ENCODE assay signal across 34 cellular contexts in genomic region chr5:150848271-150848670, GRCh38. TPM values are rescaled to one million over a fixed set of nuclear protein-coding genes. Genes with fewer than 3 reads are reported as not detected.
"Had no signal": no experiment of that assay in that cellular context is flagged by ENCODE, and none has a peak within 500 bp of the region (broad histone marks: within the 10 kb centered on the region; RNA-seq: fewer than 3 reads in every experiment).

No MANE protein-coding gene starts in this region.

- DNase-seq: activated CD4-positive, alpha-beta T cell treated with anti-CD3 and anti-CD28 coated beads for 4 hours; activated CD4-positive, alpha-beta T cell treated with anti-CD3 and anti-CD28 coated beads, Interleukin-2, amount 50 U/mL, for 4 hours; activated CD4-positive, CD25-positive, alpha-beta regulatory T cell; activated effector memory CD4-positive, alpha-beta T cell treated with Interleukin-2 at 50 U/mL for 16 hours; activated naive CD4-positive, alpha-beta T cell treated with Interleukin-2 at 50 U/mL for 16 hours; activated naive CD8-positive, alpha-beta T cell treated with anti-CD3 and anti-CD28 coated beads for 36 hours; adrenal gland; aorta; caudate nucleus; cortex of kidney; effector memory CD8-positive, alpha-beta T cell; gastrocnemius medialis; glutamatergic neuron; islet precursor cell; left ventricle myocardium inferior; naive B cell; nephron progenitor cell; pancreas; psoas muscle; sigmoid colon; small intestine; stimulated activated CD4-positive, alpha-beta T cell treated with anti-CD3 and anti-CD28 coated beads, Interleukin-4, amount 100 ng/mL, for 24 hours; stimulated activated CD8-positive, alpha-beta memory T cell treated with anti-CD3 and anti-CD28 coated beads, Interleukin-4, amount 100 ng/mL, for 48 hours; stimulated activated naive CD8-positive, alpha-beta T cell treated with anti-CD3 and anti-CD28 coated beads, Interleukin-15, amount 100 ng/mL, for 72 hours; substantia nigra; thyroid gland; upper lobe of left lung had no signal

- H3K4me3 ChIP-seq: adrenal gland, esophagus muscularis mucosa, gastrocnemius medialis, hepatocyte, left ventricle myocardium inferior, lung, pancreas, psoas muscle, sigmoid colon, thyroid gland, upper lobe of left lung had no signal

- H3K27ac Mint-ChIP-seq: activated naive CD8-positive, alpha-beta T cell treated with anti-CD3 and anti-CD28 coated beads for 36 hours; brain; naive B cell; nephron progenitor cell; stimulated activated memory B cell treated with anti-CD40 and anti-IgM and Interleukin-4, amounts not matched to agents 10 μg/mL and 1 μg/mL and 100 μg/mL, for 72 hours had no signal

- H3K27me3 ChIP-seq: adrenal gland, esophagus muscularis mucosa, gastrocnemius medialis, hepatocyte, neutrophil, pancreas, sigmoid colon, thyroid gland, upper lobe of left lung had no signal

- H3K9me3 Mint-ChIP-seq: brain; effector memory CD8-positive, alpha-beta T cell; nephron progenitor cell; stimulated activated naive CD8-positive, alpha-beta T cell treated with anti-CD3 and anti-CD28 coated beads, Interleukin-15, amount 100 ng/mL, for 72 hours had no signal

- H3K4me1 ChIP-seq: pancreas, psoas muscle, sigmoid colon, thyroid gland had no signal

- H3K4me2 ChIP-seq: hepatocyte had no signal

- H3K4me3 Mint-ChIP-seq: activated naive CD8-positive, alpha-beta T cell treated with anti-CD3 and anti-CD28 coated beads for 36 hours; brain; effector memory CD8-positive, alpha-beta T cell; nephron progenitor cell; stimulated activated memory B cell treated with anti-CD40 and anti-IgM and Interleukin-4, amounts not matched to agents 10 μg/mL and 1 μg/mL and 100 μg/mL, for 72 hours had no signal

- H3K79me2 ChIP-seq: hepatocyte had no signal

- H3K36me3 Mint-ChIP-seq: activated naive CD8-positive, alpha-beta T cell treated with anti-CD3 and anti-CD28 coated beads for 36 hours; brain; stimulated activated memory B cell treated with anti-CD40 and anti-IgM and Interleukin-4, amounts not matched to agents 10 μg/mL and 1 μg/mL and 100 μg/mL, for 72 hours had no signal

- ATAC-seq: effector memory CD8-positive, alpha-beta T cell; gastrocnemius medialis; psoas muscle; stimulated activated memory B cell treated with anti-CD40 and anti-IgM and Interleukin-4, amounts not matched to agents 10 μg/mL and 1 μg/mL and 100 μg/mL, for 72 hours; stimulated activated naive CD8-positive, alpha-beta T cell treated with anti-CD3 and anti-CD28 coated beads, Interleukin-15, amount 100 ng/mL, for 72 hours had no signal

- H3K36me3 ChIP-seq: adrenal gland, esophagus muscularis mucosa, gastrocnemius medialis, left ventricle myocardium inferior, neutrophil, pancreas, sigmoid colon, thyroid gland, upper lobe of left lung had no signal

- H3K27ac ChIP-seq: adrenal gland, esophagus muscularis mucosa, gastrocnemius medialis, hepatocyte, left ventricle myocardium inferior, neutrophil, pancreas, psoas muscle, sigmoid colon, thyroid gland, upper lobe of left lung had no signal

- H2AFZ ChIP-seq: hepatocyte had no signal

- H3K4me1 Mint-ChIP-seq: nephron progenitor cell had no signal

- H3K9me3 ChIP-seq: adrenal gland, esophagus muscularis mucosa, gastrocnemius medialis, left ventricle myocardium inferior, neutrophil, pancreas, psoas muscle, sigmoid colon, thyroid gland, upper lobe of left lung had no signal

- H3K27me3 Mint-ChIP-seq: activated naive CD8-positive, alpha-beta T cell treated with anti-CD3 and anti-CD28 coated beads for 36 hours; stimulated activated memory B cell treated with anti-CD40 and anti-IgM and Interleukin-4, amounts not matched to agents 10 μg/mL and 1 μg/mL and 100 μg/mL, for 72 hours; stimulated activated naive CD8-positive, alpha-beta T cell treated with anti-CD3 and anti-CD28 coated beads, Interleukin-15, amount 100 ng/mL, for 72 hours had no signal

RNA-seq across cellular contexts. Expression of gene IRGM, which starts 1.9 kb away (rescaled TPM):
- total RNA-seq: chondrocyte, esophagus muscularis mucosa, gastrocnemius medialis, hepatocyte, left ventricle myocardium inferior, lung, psoas muscle, sigmoid colon had no signal
- polyA plus RNA-seq: aorta, hepatocyte, psoas muscle had no signal
